In the genomic region with DNA sequence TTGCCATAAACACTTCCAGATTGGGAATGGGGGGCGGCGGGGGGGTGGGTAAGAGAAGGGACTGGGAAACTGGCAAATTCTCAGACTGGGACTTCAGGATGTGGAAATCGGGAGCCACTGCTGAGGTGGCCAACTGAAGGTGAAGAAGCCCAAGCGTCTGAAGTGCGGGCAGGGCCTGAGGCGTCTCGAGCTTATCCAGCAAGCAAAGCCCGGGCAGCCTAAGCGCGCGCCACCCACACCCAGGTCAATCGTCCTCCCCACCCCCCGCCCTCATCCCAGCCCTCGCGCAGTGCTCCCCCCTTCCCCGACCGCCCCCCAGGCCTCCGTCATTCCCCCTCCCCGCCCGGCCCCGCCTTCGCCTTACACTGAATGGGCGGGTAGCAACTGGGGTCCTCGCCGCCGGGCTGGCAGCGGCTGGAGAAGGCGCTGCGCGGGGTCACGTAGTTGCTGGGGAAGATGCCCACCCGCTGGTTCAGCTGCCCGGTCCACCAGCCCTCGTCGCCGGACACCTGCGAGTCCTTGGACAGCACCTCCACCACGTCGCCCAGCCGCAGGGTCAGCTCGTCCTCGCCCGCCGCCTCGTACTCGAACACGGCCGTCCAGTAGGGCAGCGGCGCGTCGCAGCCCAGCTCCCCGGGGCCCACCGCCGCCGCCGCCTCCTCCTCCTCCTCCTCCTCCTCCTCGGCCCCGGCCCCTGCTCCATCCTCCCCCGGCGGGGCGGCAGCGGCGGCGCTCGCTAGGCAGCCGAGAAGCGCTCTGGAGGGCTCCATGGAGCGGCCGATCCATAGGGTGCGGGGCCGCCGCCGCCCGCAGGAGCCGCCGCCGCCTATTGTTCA, we compare ENCODE assay signal across 1 cellular context.
A peak's percentile ranks its signal among the peaks of the same experiment; 100 is the strongest.
TF ChIP-seq lines count a peak whose summit lies in the region.

No MANE protein-coding gene starts in this region.

TF ChIP-seq in HepG2, 621 proteins besides CTCF, POLR2A, EP300 and RAD21 (continued from another document):
- TF ChIP-seq ZNF275 (CRISPR knock-in tag; IDR thresholded peaks at IDR 0.05; ENCODE audit: borderline replicate concordance) (0 out of 2 replicates have a peak, but pooled peaks have one; percentile 32), AGO2 (optimal IDR thresholded peaks at IDR 0.05; ENCODE audit: low read depth, low read length) (peak; percentile 18), RBFOX2 (IDR thresholded peaks at IDR 0.05; ENCODE audit: low read depth, low read length) (peak; percentile 51; the same call in 1 of the 2 replicates), YY1 (IDR thresholded peaks at IDR 0.05; ENCODE audit: insufficient read depth, insufficient replicate concordance, low read depth, low read length) (peak; percentile 19), KDM1A (CRISPR knock-in tag; IDR thresholded peaks at IDR 0.05) (no peak), YEATS4 (CRISPR knock-in tag; IDR thresholded peaks at IDR 0.05; ENCODE audit: borderline replicate concordance) (peak; percentile 23; the same call in 1 of the 2 replicates)
- TF ChIP-seq, protein P1, sequence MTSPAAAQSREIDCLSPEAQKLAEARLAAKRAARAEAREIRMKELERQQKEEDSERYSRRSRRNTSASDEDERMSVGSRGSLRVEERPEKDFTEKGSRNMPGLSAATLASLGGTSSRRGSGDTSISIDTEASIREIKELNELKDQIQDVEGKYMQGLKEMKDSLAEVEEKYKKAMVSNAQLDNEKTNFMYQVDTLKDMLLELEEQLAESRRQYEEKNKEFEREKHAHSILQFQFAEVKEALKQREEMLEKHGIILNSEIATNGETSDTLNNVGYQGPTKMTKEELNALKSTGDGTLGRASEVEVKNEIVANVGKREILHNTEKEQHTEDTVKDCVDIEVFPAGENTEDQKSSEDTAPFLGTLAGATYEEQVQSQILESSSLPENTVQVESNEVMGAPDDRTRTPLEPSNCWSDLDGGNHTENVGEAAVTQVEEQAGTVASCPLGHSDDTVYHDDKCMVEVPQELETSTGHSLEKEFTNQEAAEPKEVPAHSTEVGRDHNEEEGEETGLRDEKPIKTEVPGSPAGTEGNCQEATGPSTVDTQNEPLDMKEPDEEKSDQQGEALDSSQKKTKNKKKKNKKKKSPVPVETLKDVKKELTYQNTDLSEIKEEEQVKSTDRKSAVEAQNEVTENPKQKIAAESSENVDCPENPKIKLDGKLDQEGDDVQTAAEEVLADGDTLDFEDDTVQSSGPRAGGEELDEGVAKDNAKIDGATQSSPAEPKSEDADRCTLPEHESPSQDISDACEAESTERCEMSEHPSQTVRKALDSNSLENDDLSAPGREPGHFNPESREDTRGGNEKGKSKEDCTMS (CRISPR knock-in tag; conservative IDR thresholded peaks at IDR 0.05): no peak
- TF ChIP-seq, protein P2, sequence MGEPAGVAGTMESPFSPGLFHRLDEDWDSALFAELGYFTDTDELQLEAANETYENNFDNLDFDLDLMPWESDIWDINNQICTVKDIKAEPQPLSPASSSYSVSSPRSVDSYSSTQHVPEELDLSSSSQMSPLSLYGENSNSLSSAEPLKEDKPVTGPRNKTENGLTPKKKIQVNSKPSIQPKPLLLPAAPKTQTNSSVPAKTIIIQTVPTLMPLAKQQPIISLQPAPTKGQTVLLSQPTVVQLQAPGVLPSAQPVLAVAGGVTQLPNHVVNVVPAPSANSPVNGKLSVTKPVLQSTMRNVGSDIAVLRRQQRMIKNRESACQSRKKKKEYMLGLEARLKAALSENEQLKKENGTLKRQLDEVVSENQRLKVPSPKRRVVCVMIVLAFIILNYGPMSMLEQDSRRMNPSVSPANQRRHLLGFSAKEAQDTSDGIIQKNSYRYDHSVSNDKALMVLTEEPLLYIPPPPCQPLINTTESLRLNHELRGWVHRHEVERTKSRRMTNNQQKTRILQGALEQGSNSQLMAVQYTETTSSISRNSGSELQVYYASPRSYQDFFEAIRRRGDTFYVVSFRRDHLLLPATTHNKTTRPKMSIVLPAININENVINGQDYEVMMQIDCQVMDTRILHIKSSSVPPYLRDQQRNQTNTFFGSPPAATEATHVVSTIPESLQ (CRISPR knock-in tag; conservative IDR thresholded peaks at IDR 0.05): no peak
- TF ChIP-seq, protein P3, sequence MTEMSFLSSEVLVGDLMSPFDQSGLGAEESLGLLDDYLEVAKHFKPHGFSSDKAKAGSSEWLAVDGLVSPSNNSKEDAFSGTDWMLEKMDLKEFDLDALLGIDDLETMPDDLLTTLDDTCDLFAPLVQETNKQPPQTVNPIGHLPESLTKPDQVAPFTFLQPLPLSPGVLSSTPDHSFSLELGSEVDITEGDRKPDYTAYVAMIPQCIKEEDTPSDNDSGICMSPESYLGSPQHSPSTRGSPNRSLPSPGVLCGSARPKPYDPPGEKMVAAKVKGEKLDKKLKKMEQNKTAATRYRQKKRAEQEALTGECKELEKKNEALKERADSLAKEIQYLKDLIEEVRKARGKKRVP (CRISPR knock-in tag; IDR thresholded peaks at IDR 0.05): no peak
